ENCODE assay signal across 1 cellular context in the genomic region with DNA sequence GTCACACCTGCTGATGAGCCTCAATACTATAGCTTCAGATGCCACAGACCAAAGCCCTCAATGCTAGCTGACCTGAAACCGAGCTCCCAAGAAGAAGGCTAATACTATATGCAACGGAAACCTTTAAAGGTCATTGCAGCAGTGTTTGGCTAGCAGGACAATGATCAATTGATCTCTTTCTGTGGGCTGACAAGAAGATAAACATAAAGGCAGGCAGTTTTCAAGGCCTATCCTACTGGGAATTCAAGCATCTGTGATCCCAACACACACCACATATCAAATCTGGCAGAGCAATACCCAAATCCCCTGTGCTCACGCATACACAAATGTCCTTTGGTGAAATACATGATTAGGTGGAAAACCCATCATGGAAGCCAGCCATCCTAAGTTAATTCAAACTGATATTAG.
TF ChIP-seq lines count a peak whose summit lies in the region.

No MANE protein-coding gene starts in this region.

TF ChIP-seq in HepG2, 621 proteins besides CTCF, POLR2A, EP300 and RAD21 (continued from another document and continues in another):
- no peak for TF ChIP-seq BCLAF1 (IDR thresholded peaks at IDR 0.05)
- no peak for TF ChIP-seq SMAD9 (CRISPR knock-in tag; IDR thresholded peaks at IDR 0.05)
- TF ChIP-seq JUND (CRISPR knock-in tag; IDR thresholded peaks at IDR 0.05): 0 out of 2 replicates have a peak, but pooled peaks have one; percentile 10
- no peak for TF ChIP-seq ZNF770 (CRISPR knock-in tag; IDR thresholded peaks at IDR 0.05)
- no peak for TF ChIP-seq CREBL2 (CRISPR knock-in tag; IDR thresholded peaks at IDR 0.05; ENCODE audit: borderline replicate concordance)
- TF ChIP-seq ZXDC (CRISPR knock-in tag; IDR thresholded peaks at IDR 0.05): no peak
- no peak for TF ChIP-seq ZBTB38 (CRISPR knock-in tag; IDR thresholded peaks at IDR 0.05)
- no peak for TF ChIP-seq KDM5B (CRISPR knock-in tag; IDR thresholded peaks at IDR 0.05; ENCODE audit: borderline replicate concordance)
- no peak for TF ChIP-seq CHCHD3 (CRISPR knock-in tag; IDR thresholded peaks at IDR 0.05)
- TF ChIP-seq PLRG1 (conservative IDR thresholded peaks at IDR 0.05): no peak
- no peak for TF ChIP-seq ZNF577 (CRISPR knock-in tag; IDR thresholded peaks at IDR 0.05; ENCODE audit: borderline replicate concordance, low read depth)
- TF ChIP-seq POLR2AphosphoS2 (IDR thresholded peaks at IDR 0.05; ENCODE audit: low read depth, low read length): no peak
- no peak for TF ChIP-seq CHD4 (IDR thresholded peaks at IDR 0.05; ENCODE audit: borderline replicate concordance, low read length)
- TF ChIP-seq TCF12 (IDR thresholded peaks at IDR 0.05): no peak
- TF ChIP-seq TCF12 (CRISPR knock-in tag; IDR thresholded peaks at IDR 0.05): no peak
- TF ChIP-seq DNMT1 (CRISPR knock-in tag; IDR thresholded peaks at IDR 0.05): no peak
- no peak for TF ChIP-seq KLF15 (CRISPR knock-in tag; IDR thresholded peaks at IDR 0.05; ENCODE audit: borderline replicate concordance)
- TF ChIP-seq HMG20A (CRISPR knock-in tag; IDR thresholded peaks at IDR 0.05; ENCODE audit: borderline replicate concordance): peak; percentile 85; the same call in 1 of the 2 replicates
- peak; percentile 63; the same call in 1 of the 2 replicates for TF ChIP-seq ZSCAN25 (CRISPR knock-in tag; IDR thresholded peaks at IDR 0.05)
- no peak for TF ChIP-seq FIP1L1 (IDR thresholded peaks at IDR 0.05; ENCODE audit: borderline replicate concordance, insufficient read depth, low read depth, low read length)
- TF ChIP-seq NFKBIZ (CRISPR knock-in tag; IDR thresholded peaks at IDR 0.05): peak; percentile 60
- TF ChIP-seq, protein P1, sequence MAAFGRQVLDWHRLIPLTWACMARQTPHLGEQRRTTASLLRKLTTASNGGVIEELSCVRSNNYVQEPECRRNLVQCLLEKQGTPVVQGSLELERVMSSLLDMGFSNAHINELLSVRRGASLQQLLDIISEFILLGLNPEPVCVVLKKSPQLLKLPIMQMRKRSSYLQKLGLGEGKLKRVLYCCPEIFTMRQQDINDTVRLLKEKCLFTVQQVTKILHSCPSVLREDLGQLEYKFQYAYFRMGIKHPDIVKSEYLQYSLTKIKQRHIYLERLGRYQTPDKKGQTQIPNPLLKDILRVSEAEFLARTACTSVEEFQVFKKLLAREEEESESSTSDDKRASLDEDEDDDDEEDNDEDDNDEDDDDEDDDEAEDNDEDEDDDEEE (CRISPR knock-in tag; IDR thresholded peaks at IDR 0.05): no peak
- TF ChIP-seq, protein P2, sequence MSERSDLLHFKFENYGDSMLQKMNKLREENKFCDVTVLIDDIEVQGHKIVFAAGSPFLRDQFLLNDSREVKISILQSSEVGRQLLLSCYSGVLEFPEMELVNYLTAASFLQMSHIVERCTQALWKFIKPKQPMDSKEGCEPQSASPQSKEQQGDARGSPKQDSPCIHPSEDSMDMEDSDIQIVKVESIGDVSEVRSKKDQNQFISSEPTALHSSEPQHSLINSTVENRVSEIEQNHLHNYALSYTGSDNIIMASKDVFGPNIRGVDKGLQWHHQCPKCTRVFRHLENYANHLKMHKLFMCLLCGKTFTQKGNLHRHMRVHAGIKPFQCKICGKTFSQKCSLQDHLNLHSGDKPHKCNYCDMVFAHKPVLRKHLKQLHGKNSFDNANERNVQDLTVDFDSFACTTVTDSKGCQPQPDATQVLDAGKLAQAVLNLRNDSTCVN (CRISPR knock-in tag; IDR thresholded peaks at IDR 0.05; ENCODE audit: borderline replicate concordance): no peak
- TF ChIP-seq IKZF4 (CRISPR knock-in tag; IDR thresholded peaks at IDR 0.05; ENCODE audit: borderline replicate concordance, low read depth, not compliant biosample characterization): no peak
- TF ChIP-seq HOXA9 (CRISPR knock-in tag; IDR thresholded peaks at IDR 0.05; ENCODE audit: borderline replicate concordance): no peak
- TF ChIP-seq, protein P3, sequence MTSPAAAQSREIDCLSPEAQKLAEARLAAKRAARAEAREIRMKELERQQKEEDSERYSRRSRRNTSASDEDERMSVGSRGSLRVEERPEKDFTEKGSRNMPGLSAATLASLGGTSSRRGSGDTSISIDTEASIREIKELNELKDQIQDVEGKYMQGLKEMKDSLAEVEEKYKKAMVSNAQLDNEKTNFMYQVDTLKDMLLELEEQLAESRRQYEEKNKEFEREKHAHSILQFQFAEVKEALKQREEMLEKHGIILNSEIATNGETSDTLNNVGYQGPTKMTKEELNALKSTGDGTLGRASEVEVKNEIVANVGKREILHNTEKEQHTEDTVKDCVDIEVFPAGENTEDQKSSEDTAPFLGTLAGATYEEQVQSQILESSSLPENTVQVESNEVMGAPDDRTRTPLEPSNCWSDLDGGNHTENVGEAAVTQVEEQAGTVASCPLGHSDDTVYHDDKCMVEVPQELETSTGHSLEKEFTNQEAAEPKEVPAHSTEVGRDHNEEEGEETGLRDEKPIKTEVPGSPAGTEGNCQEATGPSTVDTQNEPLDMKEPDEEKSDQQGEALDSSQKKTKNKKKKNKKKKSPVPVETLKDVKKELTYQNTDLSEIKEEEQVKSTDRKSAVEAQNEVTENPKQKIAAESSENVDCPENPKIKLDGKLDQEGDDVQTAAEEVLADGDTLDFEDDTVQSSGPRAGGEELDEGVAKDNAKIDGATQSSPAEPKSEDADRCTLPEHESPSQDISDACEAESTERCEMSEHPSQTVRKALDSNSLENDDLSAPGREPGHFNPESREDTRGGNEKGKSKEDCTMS (CRISPR knock-in tag; conservative IDR thresholded peaks at IDR 0.05): no peak
- TF ChIP-seq ARNTL (CRISPR knock-in tag; IDR thresholded peaks at IDR 0.05): no peak
- no peak for TF ChIP-seq ZNF10 (CRISPR knock-in tag; IDR thresholded peaks at IDR 0.05; ENCODE audit: borderline replicate concordance, low read depth)
- TF ChIP-seq MLX (CRISPR knock-in tag; IDR thresholded peaks at IDR 0.05): 0 out of 2 replicates have a peak, but pooled peaks have one; percentile 29
- no peak for TF ChIP-seq ZBTB42 (CRISPR knock-in tag; IDR thresholded peaks at IDR 0.05)
- no peak for TF ChIP-seq ATF6 (CRISPR knock-in tag; conservative IDR thresholded peaks at IDR 0.05)
- no peak for TF ChIP-seq ZKSCAN5 (CRISPR knock-in tag; IDR thresholded peaks at IDR 0.05)
- TF ChIP-seq ZNF83 (CRISPR knock-in tag; IDR thresholded peaks at IDR 0.05; ENCODE audit: borderline replicate concordance): no peak
- no peak for TF ChIP-seq THYN1 (CRISPR knock-in tag; IDR thresholded peaks at IDR 0.05; ENCODE audit: borderline replicate concordance, low read depth)
- no peak for TF ChIP-seq MLLT10 (CRISPR knock-in tag; IDR thresholded peaks at IDR 0.05)
- no peak for TF ChIP-seq BORCS8-MEF2B (CRISPR knock-in tag; IDR thresholded peaks at IDR 0.05)
- no peak for TF ChIP-seq SALL2 (CRISPR knock-in tag; IDR thresholded peaks at IDR 0.05)
- no peak for TF ChIP-seq ZBTB33 (CRISPR knock-in tag; IDR thresholded peaks at IDR 0.05)
- TF ChIP-seq HINFP (CRISPR knock-in tag; IDR thresholded peaks at IDR 0.05; ENCODE audit: low read depth): no peak
- 0 out of 2 replicates have a peak, but pooled peaks have one; percentile 18 for TF ChIP-seq ZMYM2 (CRISPR knock-in tag; IDR thresholded peaks at IDR 0.05)
